Comparison of ENCODE assay signal across 8 cellular contexts in genomic region chr22:40951795-40952602, GRCh38. TPM values are rescaled to one million over a fixed set of nuclear protein-coding genes. Genes with fewer than 3 reads are reported as not detected.
DNase-seq lines count a peak whose midpoint lies in the region; ATAC-seq and TF ChIP-seq lines count a peak whose summit lies in the region.

No MANE protein-coding gene starts in this region.

- H3K36me3 ChIP-seq in duodenal mucosa (ENCODE audit: control insufficient read depth in 1 of 2, insufficient read depth in 2 of 2, low read length in 2 of 2): peaks cover 0 to 21% of the 10 kb centered on the region in 2 donors
- no peaks in the 10 kb centered on the region for H3K36me3 ChIP-seq in neural cell (ENCODE audit: insufficient read depth, low read length)

- H3K27me3 ChIP-seq in duodenal mucosa (ENCODE audit: control insufficient read depth in 1 of 2, insufficient read depth in 2 of 2, low read length in 2 of 2) (no peaks in the 10 kb centered on the region), neural cell (ENCODE audit: insufficient read depth, low read depth, low read length) (no peaks in the 10 kb centered on the region)

- H3K27ac ChIP-seq in duodenal mucosa (ENCODE audit: low read depth, low read length): peak overlapping the region; percentile 78
- H3K27ac ChIP-seq in neural cell (ENCODE audit: low read length): peak overlapping the region; percentile 95

- H3K79me2 ChIP-seq in neural cell (replicated peaks; ENCODE audit: insufficient read depth, low read length): peaks cover 46% of the 10 kb centered on the region

- peak overlapping the region; percentile 85 for H3K4me2 ChIP-seq in neural cell (ENCODE audit: low read length)

- H3K9me3 ChIP-seq in duodenal mucosa (ENCODE audit: control insufficient read depth in 1 of 2, low read length in 2 of 2): no peaks in the 10 kb centered on the region
- no peaks in the 10 kb centered on the region for H3K9me3 ChIP-seq in neural cell (ENCODE audit: low read length)

- DNase-seq in NCI-H1694 treated with DMSO at 0.1 percent for 48 hours (lab: John Stamatoyannopoulos, UW): peak; percentile 46
- no peak for DNase-seq in NCI-H1694 (lab: John Stamatoyannopoulos, UW)
- peak; percentile 20 for DNase-seq in NCI-H748 treated with DMSO at 0.1 percent for 48 hours (lab: John Stamatoyannopoulos, UW)
- DNase-seq in D341Med (ENCODE audit: low spot score): no peak
- no peak for DNase-seq in kidney tubule cell (ENCODE audit: low spot score)

- H3K9me2 ChIP-seq in neural cell (ENCODE audit: insufficient read depth, low read length): no peaks in the 10 kb centered on the region

- peak overlapping the region; percentile 83 to 97 for H3K9ac ChIP-seq in duodenal mucosa (ENCODE audit: low read depth in 1 of 2, low read length in 2 of 2)
- peak overlapping the region; percentile 95 for H3K9ac ChIP-seq in neural cell (ENCODE audit: low read length)

- no peak for TF ChIP-seq EP300 in neural cell (conservative IDR thresholded peaks at IDR 0.05; ENCODE audit: poor library complexity, severe bottlenecking)

- peak; percentile 27 for TF ChIP-seq RAD21 in neural cell (conservative IDR thresholded peaks at IDR 0.05)

- H3K4me3 ChIP-seq in duodenal mucosa (ENCODE audit: low read depth in 1 of 2, low read length in 2 of 2) (peak overlapping the region; percentile 78 to 93), neural cell (ENCODE audit: low read length) (peak overlapping the region; percentile 86)

- no peak for ATAC-seq in HG02798 (IDR thresholded peaks at IDR 0.05; ENCODE audit: poor library complexity, unreplicated experiment)

- H4K20me1 ChIP-seq in neural cell (ENCODE audit: insufficient read depth): no peaks in the 10 kb centered on the region

- peaks cover 13 to 15% of the 10 kb centered on the region in 2 donors for H3K4me1 ChIP-seq in duodenal mucosa (ENCODE audit: control insufficient read depth in 1 of 2, insufficient read depth in 2 of 2, low read length in 2 of 2)

- no peak for TF ChIP-seq CTCF in neural cell (IDR thresholded peaks at IDR 0.05; ENCODE audit: poor library complexity, severe bottlenecking)

- no peaks in the 10 kb centered on the region for H3F3A ChIP-seq in neural cell (ENCODE audit: insufficient read depth, low read length, poor library complexity, severe bottlenecking)

- H2AFZ ChIP-seq in neural cell (ENCODE audit: low read depth, low read length): peak overlapping the region; percentile 92

TF ChIP-seq in neural cell, 6 proteins besides CTCF, POLR2A, EP300 and RAD21:
- TF ChIP-seq MXI1 (conservative IDR thresholded peaks at IDR 0.05; ENCODE audit: poor library complexity, severe bottlenecking) (peak; percentile 67), POLR2AphosphoS5 (IDR thresholded peaks at IDR 0.05) (peak; percentile 25), EZH2 (IDR thresholded peaks at IDR 0.05; ENCODE audit: borderline replicate concordance, insufficient read depth, low read length, poor library complexity, severe bottlenecking) (no peak), TAF1 (IDR thresholded peaks at IDR 0.05; ENCODE audit: low read depth) (no peak)
- TF ChIP-seq, protein P1, sequence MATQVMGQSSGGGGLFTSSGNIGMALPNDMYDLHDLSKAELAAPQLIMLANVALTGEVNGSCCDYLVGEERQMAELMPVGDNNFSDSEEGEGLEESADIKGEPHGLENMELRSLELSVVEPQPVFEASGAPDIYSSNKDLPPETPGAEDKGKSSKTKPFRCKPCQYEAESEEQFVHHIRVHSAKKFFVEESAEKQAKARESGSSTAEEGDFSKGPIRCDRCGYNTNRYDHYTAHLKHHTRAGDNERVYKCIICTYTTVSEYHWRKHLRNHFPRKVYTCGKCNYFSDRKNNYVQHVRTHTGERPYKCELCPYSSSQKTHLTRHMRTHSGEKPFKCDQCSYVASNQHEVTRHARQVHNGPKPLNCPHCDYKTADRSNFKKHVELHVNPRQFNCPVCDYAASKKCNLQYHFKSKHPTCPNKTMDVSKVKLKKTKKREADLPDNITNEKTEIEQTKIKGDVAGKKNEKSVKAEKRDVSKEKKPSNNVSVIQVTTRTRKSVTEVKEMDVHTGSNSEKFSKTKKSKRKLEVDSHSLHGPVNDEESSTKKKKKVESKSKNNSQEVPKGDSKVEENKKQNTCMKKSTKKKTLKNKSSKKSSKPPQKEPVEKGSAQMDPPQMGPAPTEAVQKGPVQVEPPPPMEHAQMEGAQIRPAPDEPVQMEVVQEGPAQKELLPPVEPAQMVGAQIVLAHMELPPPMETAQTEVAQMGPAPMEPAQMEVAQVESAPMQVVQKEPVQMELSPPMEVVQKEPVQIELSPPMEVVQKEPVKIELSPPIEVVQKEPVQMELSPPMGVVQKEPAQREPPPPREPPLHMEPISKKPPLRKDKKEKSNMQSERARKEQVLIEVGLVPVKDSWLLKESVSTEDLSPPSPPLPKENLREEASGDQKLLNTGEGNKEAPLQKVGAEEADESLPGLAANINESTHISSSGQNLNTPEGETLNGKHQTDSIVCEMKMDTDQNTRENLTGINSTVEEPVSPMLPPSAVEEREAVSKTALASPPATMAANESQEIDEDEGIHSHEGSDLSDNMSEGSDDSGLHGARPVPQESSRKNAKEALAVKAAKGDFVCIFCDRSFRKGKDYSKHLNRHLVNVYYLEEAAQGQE (IDR thresholded peaks at IDR 0.05; ENCODE audit: borderline replicate concordance): peak; percentile 28

RNA-seq across cellular contexts. Expression of gene RBX1, which starts 0.8 kb away (rescaled TPM):
- 163 and 181 TPM in 2 replicates for polyA plus RNA-seq in neural cell
- polyA minus RNA-seq in neural cell: 41.8 and 46.0 TPM in 2 replicates

Comparison
In these comparisons a context has a peak if more than half of its experiments do, and no peak if none do; other contexts are left out.
1. DNase-seq: peak in NCI-H1694 treated with DMSO at 0.1 percent for 48 hours (single experiment) and NCI-H748 treated with DMSO at 0.1 percent for 48 hours (single experiment); none in NCI-H1694 (single experiment), D341Med (single experiment) and kidney tubule cell (single experiment).